Comparison of ENCODE assay signal across 17 cellular contexts in genomic region chr1:31828341-31828740, GRCh38. TPM values are rescaled to one million over a fixed set of nuclear protein-coding genes. Genes with fewer than 3 reads are reported as not detected.
A peak's percentile ranks its signal among the peaks of the same experiment; 100 is the strongest.
DNase-seq lines count a peak whose midpoint lies in the region; ATAC-seq and TF ChIP-seq lines count a peak whose summit lies in the region.
"Had no signal": no experiment of that assay in that cellular context is flagged by ENCODE, and none has a peak within 500 bp of the region (broad histone marks: within the 10 kb centered on the region; RNA-seq: fewer than 3 reads in every experiment).

No MANE protein-coding gene starts in this region.

- TF ChIP-seq CTCF in colonic mucosa (IDR thresholded peaks at IDR 0.05), result no peak
- TF ChIP-seq CTCF in type B pancreatic cell (conservative IDR thresholded peaks at IDR 0.05), result no peak

- H3K27me3 ChIP-seq in BLaER1 treated with 17β-estradiol and CSF1 and Interleukin-3, amounts not matched to agents 10 nM and 100 nM, result peaks cover 0 to 5% (median 0%) of the 10 kb centered on the region in 11 experiments; a peak in 1 of 22 replicates
- H3K27me3 ChIP-seq in CD8-positive, alpha-beta memory T cell (ENCODE audit: insufficient read depth, low read length, poor library complexity, severe bottlenecking), result no peaks in the 10 kb centered on the region
- H3K27me3 ChIP-seq in colonic mucosa, result no peaks in the 10 kb centered on the region
- H3K27me3 ChIP-seq: cardiac muscle cell had no signal

- POLR2A ChIA-PET in CD8-positive, alpha-beta memory T cell (lab: Charles Lee), result no interaction called here

- no peak overlapping the region for H3K4me3 ChIP-seq in BLaER1 treated with 17β-estradiol and CSF1 and Interleukin-3, amounts not matched to agents 10 nM and 100 nM
- no peak overlapping the region for H3K4me3 ChIP-seq in CD8-positive, alpha-beta memory T cell (ENCODE audit: low read length)
- no peak overlapping the region for H3K4me3 ChIP-seq in colonic mucosa
- H3K4me3 ChIP-seq: cardiac muscle cell, left lung had no signal

- H3K36me3 Mint-ChIP-seq in CD8-positive, alpha-beta memory T cell, result no peaks in the 10 kb centered on the region
- H3K36me3 Mint-ChIP-seq in type B pancreatic cell, result no peaks in the 10 kb centered on the region

- H3K4me3 Mint-ChIP-seq in CD8-positive, alpha-beta memory T cell, result peak overlapping the region in 6 of 7 donors; percentile 11 to 69 (median 52)
- no peak overlapping the region for H3K4me3 Mint-ChIP-seq in type B pancreatic cell

- intact Hi-C loops in colonic mucosa (cut with DNase I), result no loop called here

- no peaks in the 10 kb centered on the region for H3K36me3 ChIP-seq in BLaER1 treated with 17β-estradiol and CSF1 and Interleukin-3, amounts not matched to agents 10 nM and 100 nM
- H3K36me3 ChIP-seq in CD8-positive, alpha-beta memory T cell (ENCODE audit: insufficient read depth, low read length), result no peaks in the 10 kb centered on the region
- H3K36me3 ChIP-seq in colonic mucosa, result no peaks in the 10 kb centered on the region
- H3K36me3 ChIP-seq: cardiac muscle cell, left lung had no signal

- peak overlapping the region in 8 of 11 experiments; percentile 59 to 91 (median 80); a peak in 16 of 22 replicates for H3K27ac ChIP-seq in BLaER1 treated with 17β-estradiol and CSF1 and Interleukin-3, amounts not matched to agents 10 nM and 100 nM
- H3K27ac ChIP-seq in CD8-positive, alpha-beta memory T cell (ENCODE audit: low read depth, low read length), result no peak overlapping the region
- H3K27ac ChIP-seq in colonic mucosa, result no peak overlapping the region
- H3K27ac ChIP-seq: cardiac muscle cell had no signal

- peaks cover 0 to 2% of the 10 kb centered on the region in 2 donors for H3K27me3 Mint-ChIP-seq in CD8-positive, alpha-beta memory T cell
- peaks cover 7% of the 10 kb centered on the region for H3K27me3 Mint-ChIP-seq in type B pancreatic cell

- peaks cover 29 to 62% (median 49%) of the 10 kb centered on the region in 10 experiments for H3K4me1 ChIP-seq in BLaER1 treated with 17β-estradiol and CSF1 and Interleukin-3, amounts not matched to agents 10 nM and 100 nM
- peaks cover 36% of the 10 kb centered on the region for H3K4me1 ChIP-seq in CD8-positive, alpha-beta memory T cell (ENCODE audit: insufficient read depth, low read length)
- H3K4me1 ChIP-seq in colonic mucosa, result no peaks in the 10 kb centered on the region

- ATAC-seq in HG03565 (IDR thresholded peaks at IDR 0.05; ENCODE audit: unreplicated experiment), result no peak
- ATAC-seq: left lung had no signal

- no peaks in the 10 kb centered on the region for H3K9me3 Mint-ChIP-seq in CD8-positive, alpha-beta memory T cell
- no peaks in the 10 kb centered on the region for H3K9me3 Mint-ChIP-seq in type B pancreatic cell

- peaks cover 28 to 35% (median 34%) of the 10 kb centered on the region in 3 donors for H3K4me1 Mint-ChIP-seq in CD8-positive, alpha-beta memory T cell
- peaks cover 10% of the 10 kb centered on the region for H3K4me1 Mint-ChIP-seq in type B pancreatic cell (ENCODE audit: unreplicated experiment)

- no peak for DNase-seq in CD8-positive, alpha-beta memory T cell
- peak; percentile 68 for DNase-seq in SKM-1 treated with dmso at 0.1 percent for 144 hours (lab: John Stamatoyannopoulos, UW; ENCODE audit: unreplicated experiment)
- DNase-seq in colonic mucosa, result peak; percentile 6
- DNase-seq in globus pallidus (ENCODE audit: low spot score), result no peak
- DNase-seq in SW480 (ENCODE audit: low spot score), result no peak
- DNase-seq in type B pancreatic cell (ENCODE audit: extremely low spot score, unreplicated experiment), result no peak
- DNase-seq: activated CD4-positive, alpha-beta T cell treated with anti-CD3 and anti-CD28 coated beads for 4 hours; effector memory CD4-positive, alpha-beta T cell; HCEC 1CT; left lung; NCI-H2081 treated with DMSO at 0.1 percent for 48 hours; stimulated activated CD4-positive, alpha-beta T cell treated with anti-CD3 and anti-CD28 coated beads, Interleukin-12 subunit alpha, Interleukin-12 subunit beta, amount 100 ng/mL, for 4 hours had no signal

- peak overlapping the region; percentile 30 to 90 (median 77); a peak in 20 of 22 replicates for H3K4me2 ChIP-seq in BLaER1 treated with 17β-estradiol and CSF1 and Interleukin-3, amounts not matched to agents 10 nM and 100 nM

- peak overlapping the region in 8 of 11 experiments; percentile 11 to 79 (median 54); a peak in 10 of 22 replicates for H3K9ac ChIP-seq in BLaER1 treated with 17β-estradiol and CSF1 and Interleukin-3, amounts not matched to agents 10 nM and 100 nM
- H3K9ac ChIP-seq in colonic mucosa (ENCODE audit: low read depth in 2 of 2, low read length in 2 of 2), result no peak overlapping the region

- peak overlapping the region in 7 of 8 donors; percentile 23 to 93 (median 81) for H3K27ac Mint-ChIP-seq in CD8-positive, alpha-beta memory T cell
- H3K27ac Mint-ChIP-seq in type B pancreatic cell, result no peak overlapping the region
- H3K27ac Mint-ChIP-seq: progenitor cell of endocrine pancreas had no signal

- CTCF ChIA-PET in CD8-positive, alpha-beta memory T cell (lab: Charles Lee), result interaction anchor here (1.0 to 2.3 kb wide), 2 partner anchors 10 to 136 kb away, joined by 3 to 7 read pairs; no protein-coding TSS in a partner anchor

- peaks cover 0 to 4% (median 0%) of the 10 kb centered on the region in 11 experiments; a peak in 1 of 22 replicates for H4K20me1 ChIP-seq in BLaER1 treated with 17β-estradiol and CSF1 and Interleukin-3, amounts not matched to agents 10 nM and 100 nM

- no peaks in the 10 kb centered on the region for H3K9me3 ChIP-seq in BLaER1 treated with 17β-estradiol and CSF1 and Interleukin-3, amounts not matched to agents 10 nM and 100 nM (replicated peaks in 1 of 11)
- no peaks in the 10 kb centered on the region for H3K9me3 ChIP-seq in CD8-positive, alpha-beta memory T cell (ENCODE audit: low read length)
- H3K9me3 ChIP-seq in colonic mucosa, result no peaks in the 10 kb centered on the region
- H3K9me3 ChIP-seq: left lung had no signal

RNA-seq across cellular contexts. Expression of gene SPOCD1, which starts 12.5 kb away (rescaled TPM):
- under 1 TPM in 1 of 2 experiments, not detected in 1; 0.18 TPM for total RNA-seq in CD8-positive, alpha-beta memory T cell
- not detected for polyA plus RNA-seq in CD8-positive, alpha-beta memory T cell
- under 1 TPM; 0.45 to 0.59 TPM for total RNA-seq in colonic mucosa
- 0.52 and 1.1 TPM in 2 replicates for total RNA-seq in type B pancreatic cell (ENCODE audit: low replicate concordance)
- total RNA-seq: T-helper 2 cell treated with Interferon-gamma antibody and Interleukin-4, amounts not matched to agents 100 ng/mL and 5 ng/mL, for 36 hours had no signal

Comparison
In these comparisons a context has a peak if more than half of its experiments do, and no peak if none do; other contexts are left out.
1. H3K27ac ChIP-seq: peak in BLaER1 treated with 17β-estradiol and CSF1 and Interleukin-3, amounts not matched to agents 10 nM and 100 nM (8 of 11); none in CD8-positive, alpha-beta memory T cell (single experiment) and colonic mucosa (single experiment).
2. H3K9ac ChIP-seq: peak in BLaER1 treated with 17β-estradiol and CSF1 and Interleukin-3, amounts not matched to agents 10 nM and 100 nM (8 of 11); none in colonic mucosa (0 of 2).
3. DNase-seq: peak in SKM-1 treated with dmso at 0.1 percent for 144 hours (single experiment) and colonic mucosa (single experiment); none in CD8-positive, alpha-beta memory T cell (0 of 5), globus pallidus (single experiment), SW480 (single experiment) and type B pancreatic cell (single experiment).